ENCODE assay signal across 2 cellular contexts in the genomic region with DNA sequence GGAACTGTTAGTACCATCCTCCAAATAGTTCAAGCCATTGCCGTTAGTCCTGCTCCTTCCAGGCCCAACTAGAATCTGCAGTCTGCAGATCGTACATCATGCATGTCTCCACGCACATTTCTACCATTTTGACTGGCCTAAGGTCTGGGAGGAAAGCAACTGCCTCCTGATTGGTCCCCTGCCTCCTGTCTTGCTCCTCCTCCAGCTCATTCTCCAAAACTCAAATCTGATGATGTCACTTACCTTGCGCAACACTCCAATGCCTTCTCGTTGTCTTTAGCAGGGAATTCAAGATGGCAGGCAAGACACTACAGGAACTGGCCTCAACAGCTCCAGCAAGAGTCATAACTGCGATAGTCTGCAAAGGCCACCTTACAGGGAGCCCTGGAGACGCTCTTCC.
TF ChIP-seq lines count a peak whose summit lies in the region.

No MANE protein-coding gene starts in this region.

TF ChIP-seq in IMR-90, 13 proteins besides CTCF, POLR2A, EP300 and RAD21:
- TF ChIP-seq RFX5 (IDR thresholded peaks at IDR 0.05; ENCODE audit: low read depth, low read length) (no peak), MAFK (IDR thresholded peaks at IDR 0.05; ENCODE audit: low read depth, low read length) (no peak), CEBPB (IDR thresholded peaks at IDR 0.05; ENCODE audit: low read depth, low read length) (peak; percentile 94), MXI1 (IDR thresholded peaks at IDR 0.05; ENCODE audit: borderline replicate concordance, low read depth, low read length) (no peak), CHD1 (IDR thresholded peaks at IDR 0.05; ENCODE audit: low read depth, low read length) (no peak), SMC3 (IDR thresholded peaks at IDR 0.05; ENCODE audit: low read depth, low read length) (no peak), NFE2L2 (IDR thresholded peaks at IDR 0.05; ENCODE audit: low read depth, low read length) (no peak)
TF ChIP-seq in IMR-90: peak in this region for 1.

TF ChIP-seq in GM12878, 131 proteins besides CTCF, POLR2A, EP300 and RAD21:
- no peak for TF ChIP-seq PKNOX1 (IDR thresholded peaks at IDR 0.05)
- TF ChIP-seq HDAC2 (IDR thresholded peaks at IDR 0.05): no peak
- TF ChIP-seq BMI1 (IDR thresholded peaks at IDR 0.05; ENCODE audit: borderline replicate concordance): no peak
- no peak for TF ChIP-seq SMC3 (IDR thresholded peaks at IDR 0.05; ENCODE audit: borderline replicate concordance, low read length)
- no peak for TF ChIP-seq MEF2A (IDR thresholded peaks at IDR 0.05; ENCODE audit: insufficient read depth, low read depth, low read length)
TF ChIP-seq in GM12878: peak in this region for 0.
